9 cellular contexts compared by ENCODE assay signal in genomic region chr9:105243015-105243686, GRCh38. TPM values are rescaled to one million over a fixed set of nuclear protein-coding genes. Genes with fewer than 3 reads are reported as not detected.
DNase-seq lines count a peak whose midpoint lies in the region; ATAC-seq, FAIRE-seq and TF ChIP-seq lines count a peak whose summit lies in the region.
"Had no signal": no experiment of that assay in that cellular context is flagged by ENCODE, and none has a peak within 500 bp of the region (broad histone marks: within the 10 kb centered on the region; RNA-seq: fewer than 3 reads in every experiment).

No MANE protein-coding gene starts in this region.

- H3K4me2 ChIP-seq in K562 (ENCODE audit: insufficient read depth, low read length) = peak overlapping the region; percentile 20; the same call in 1 of the 2 replicates

- H3K36me3 ChIP-seq in K562 (ENCODE audit: control insufficient read depth, insufficient read depth, low read length) = no peaks in the 10 kb centered on the region
- H3K36me3 ChIP-seq in lower lobe of right lung = no peaks in the 10 kb centered on the region

- no peak overlapping the region for H3K9ac ChIP-seq in K562 (ENCODE audit: insufficient read depth in 1 of 2, low read depth in 2 of 2, low read length in 2 of 2)

- no peak for ATAC-seq in K562
- no peak for ATAC-seq in lower lobe of right lung
- no peak for ATAC-seq in HG03045 (IDR thresholded peaks at IDR 0.05; ENCODE audit: unreplicated experiment)

- H3K4me3 ChIP-seq in HL-60 (replicated peaks; ENCODE audit: insufficient read depth, low read length) = no peak overlapping the region
- no peak overlapping the region for H3K4me3 ChIP-seq in K562
- no peak overlapping the region for H3K4me3 ChIP-seq in lower lobe of right lung

- H3K79me2 ChIP-seq in K562 (ENCODE audit: control insufficient read depth, insufficient read depth, low read length) = no peaks in the 10 kb centered on the region

- H2AFZ ChIP-seq in K562 (ENCODE audit: low read depth, low read length) = peak overlapping the region; percentile 94

- no peaks in the 10 kb centered on the region for H4K20me1 ChIP-seq in K562 (replicated peaks; ENCODE audit: control insufficient read depth, insufficient read depth, low read length)

- POLR2A ChIA-PET in K562 (lab: Yijun Ruan, JAX) = interaction anchor here (1.4 kb wide), 1 partner anchor 44 kb away, joined by 4 read pairs; no protein-coding TSS in a partner anchor

- TF ChIP-seq EP300 in K562 (IDR thresholded peaks at IDR 0.05; ENCODE audit: low read length) = no peak

- peak overlapping the region; percentile 78 for H3K27ac ChIP-seq in HL-60 (replicated peaks)
- no peak overlapping the region for H3K27ac ChIP-seq in K562 (ENCODE audit: extremely low read depth, low read depth, low read length)
- peak overlapping the region; percentile 88 for H3K27ac ChIP-seq in lower lobe of right lung

- TF ChIP-seq POLR2A in K562 (conservative IDR thresholded peaks at IDR 0.05) (no peak), GM12892 (IDR thresholded peaks at IDR 0.05; ENCODE audit: low read depth, low read length) (no peak)

- no peaks in the 10 kb centered on the region for H3K9me1 ChIP-seq in K562 (ENCODE audit: control insufficient read depth, insufficient read depth, low read length)

- H3K9me3 ChIP-seq in K562 (replicated peaks; ENCODE audit: control insufficient read depth, insufficient read depth, low read depth, low read length) (no peaks in the 10 kb centered on the region), lower lobe of right lung (no peaks in the 10 kb centered on the region)

- H3K4me1 ChIP-seq in K562 (replicated peaks in 1 of 2; ENCODE audit: control insufficient read depth in 2 of 2, insufficient read depth in 2 of 2, low read length in 2 of 2) (peaks cover 6 to 16% of the 10 kb centered on the region in 2 experiments; a peak in 4 of 5 replicates), lower lobe of right lung (peaks cover 34% of the 10 kb centered on the region)

- BruUV-seq in K562 (replicated peaks; lab: Mats Ljungman, UMichigan) = no TSS peak

- intact Hi-C loops in K562 (cut with micrococcal nuclease) = loop anchor here (10.0 kb wide), 1 partner anchor 448 kb away; no protein-coding TSS in a partner anchor
- intact Hi-C loops in lower lobe of right lung (cut with DNase I) = no loop called here

- H3K27me3 ChIP-seq in HL-60 (ENCODE audit: insufficient read depth, poor library complexity, severe bottlenecking) (no peaks in the 10 kb centered on the region), K562 (ENCODE audit: control insufficient read depth in 2 of 2, insufficient read depth in 2 of 2, low read length in 2 of 2) (peaks cover 13% of the 10 kb centered on the region in 2 experiments; a peak in 4 of 5 replicates), lower lobe of right lung (ENCODE audit: low read depth) (no peaks in the 10 kb centered on the region)

- peak; percentile 33 for DNase-seq in A172 (ENCODE audit: low spot score)
- no peak for DNase-seq in HL-60 (ENCODE audit: low read depth in 1 of 2, low spot score in 1 of 2)
- DNase-seq in K562 (ENCODE audit: extremely low read depth in 1 of 4, low spot score in 3 of 4) = peak in 1 of 4 experiments; percentile 19
- DNase-seq in lower lobe of right lung = no peak
- no peak for DNase-seq in GM12892 (ENCODE audit: insufficient read length)
- no peak for DNase-seq in COR-L47 (lab: John Stamatoyannopoulos, UW)
- DNase-seq in SKM-1 treated with dmso at 0.1 percent for 144 hours (lab: John Stamatoyannopoulos, UW; ENCODE audit: unreplicated experiment) = no peak
- DNase-seq: NCI-H526 had no signal

- no peak for TF ChIP-seq CTCF in HL-60 (IDR thresholded peaks at IDR 0.05; ENCODE audit: insufficient read depth, low read length)
- TF ChIP-seq CTCF in K562 (IDR thresholded peaks at IDR 0.05 in 2 of 3, conservative IDR thresholded peaks at IDR 0.05 in 1 of 3; ENCODE audit: insufficient read depth in 2 of 3, low read depth in 1 of 3, low read length in 3 of 3) = no peak
- no peak for TF ChIP-seq CTCF in lower lobe of right lung (IDR thresholded peaks at IDR 0.05)

- CTCF ChIA-PET in K562 (lab: Yijun Ruan, JAX; ENCODE audit: low intra/inter-chr PET ratio) = interaction anchor here (0.6 kb wide), 1 partner anchor 176 kb away, joined by 3 read pairs; no protein-coding TSS in a partner anchor

- in situ Hi-C loops in K562 (cut with MboI) = no loop called here

- WGBS in K562 (ENCODE audit: insufficient coverage, low coverage, missing lambda C conversion rate) = 2% methylated on average over 5 of the region's 5 CpGs

- no peak for FAIRE-seq in K562 (lab: Jason Lieb, UNC)
- no peak for FAIRE-seq in GM12892 (lab: Jason Lieb, UNC)

- no peak for TF ChIP-seq RAD21 in K562 (CRISPR knock-in tag; conservative IDR thresholded peaks at IDR 0.05 in 1 of 2, IDR thresholded peaks at IDR 0.05 in 1 of 2)

TF ChIP-seq in K562, 482 proteins besides CTCF, POLR2A, EP300 and RAD21 (continues in another document):
- TF ChIP-seq ZNF239 (CRISPR knock-in tag; IDR thresholded peaks at IDR 0.05) (no peak), NCOA2 (IDR thresholded peaks at IDR 0.05; ENCODE audit: partially characterized antibody in 2 of 2) (no peak), C11orf30 (IDR thresholded peaks at IDR 0.05; ENCODE audit: low read depth) (0 out of 2 replicates have a peak, but pooled peaks have one; percentile 6), FUS (optimal IDR thresholded peaks at IDR 0.05; ENCODE audit: low read depth, low read length) (no peak), GATA2 (CRISPR knock-in tag; IDR thresholded peaks at IDR 0.05) (peak; percentile 11; the same call in 1 of the 2 replicates), TEAD4 (IDR thresholded peaks at IDR 0.05; ENCODE audit: low read length) (peak; percentile 50; the same call in 1 of the 2 replicates), TEAD4 (CRISPR knock-in tag; IDR thresholded peaks at IDR 0.05; ENCODE audit: borderline replicate concordance) (no peak), SMARCC2 (IDR thresholded peaks at IDR 0.05; ENCODE audit: low read depth) (no peak), ZNF79 (CRISPR knock-in tag; IDR thresholded peaks at IDR 0.05; ENCODE audit: low read depth) (no peak), HEY1 (CRISPR knock-in tag; IDR thresholded peaks at IDR 0.05; ENCODE audit: borderline replicate concordance) (no peak), TEAD1 (CRISPR knock-in tag; IDR thresholded peaks at IDR 0.05) (peak in 1 of 2 experiments; percentile 43; a peak in 1 of 4 replicates), ETS2 (tag; IDR thresholded peaks at IDR 0.05; ENCODE audit: borderline replicate concordance, poor library complexity, severe bottlenecking) (no peak), ATF3 (IDR thresholded peaks at IDR 0.05) (no peak), ATF3 (CRISPR knock-in tag; conservative IDR thresholded peaks at IDR 0.05) (no peak), ZNF445 (CRISPR knock-in tag; IDR thresholded peaks at IDR 0.05; ENCODE audit: low read depth) (no peak), MAFG (tag; conservative IDR thresholded peaks at IDR 0.05) (peak; percentile 33; the same call in 1 of the 2 replicates), ZNF57 (CRISPR knock-in tag; IDR thresholded peaks at IDR 0.05) (no peak), HMG20B (CRISPR knock-in tag; IDR thresholded peaks at IDR 0.05) (no peak), PTRF (tag; IDR thresholded peaks at IDR 0.05) (no peak), ARID3A (IDR thresholded peaks at IDR 0.05; ENCODE audit: borderline replicate concordance, low read depth, low read length) (no peak), NFE2L1 (tag; IDR thresholded peaks at IDR 0.05; ENCODE audit: borderline replicate concordance, low read depth) (no peak)

RNA-seq across cellular contexts. Expression of gene SLC44A1, which starts 1.3 kb away (rescaled TPM):
- 44.0 and 47.0 TPM in 2 replicates for total RNA-seq in A172 (2014; rRNA removed; shearing (Covaris generic))
- 0.58 and 0.62 TPM in 2 replicates for total RNA-seq in K562 (2011; cell fraction: chromatin; rRNA removed; ENCODE audit: low replicate concordance)
- total RNA-seq in K562 (2011; cell fraction: nucleolus; rRNA removed) = 0.17 and 0.79 TPM in 2 replicates
- 0.51 and 1.1 TPM in 2 replicates for total RNA-seq in K562 (2011; cell fraction: nucleoplasm; rRNA removed)
- 0.59 and 0.86 TPM in 2 replicates for total RNA-seq in K562 (2014; rRNA removed)
- 0.40 and 0.51 TPM in 2 replicates for total RNA-seq in K562 (2014; rRNA removed; fragmentation: Illumina TruSeq; extraction: Trizol)
- total RNA-seq in K562 (2015; rRNA removed; fragmentation: Illumina TruSeq; extraction: Trizol) = 0.29 and 0.34 TPM in 2 replicates
- 0.44 and 0.83 TPM in 2 replicates for total RNA-seq in K562 (2021)
- polyA plus RNA-seq in K562 (2011; rRNA removed) = 0.11 and 0.35 TPM in 2 replicates
- 0.19 and 0.27 TPM in 2 replicates for polyA plus RNA-seq in K562 (2011; cell fraction: cytosol; rRNA removed)
- 0.11 and 0.18 TPM in 2 replicates for polyA plus RNA-seq in K562 (2011; cell fraction: nucleus; rRNA removed)
- 0.40 and 0.64 TPM in 2 replicates for polyA plus RNA-seq in K562 (2012)
- polyA plus RNA-seq in K562 (2014; fragmentation: Illumina TruSeq; extraction: Trizol) = 0.22 and 0.30 TPM in 2 replicates
- polyA plus RNA-seq in K562 (2014; fragmentation: Nextera tagmentation; extraction: Ambion mirVana) = under 1 TPM; 0.11 to 0.17 TPM
- 0.24 and 0.25 TPM in 2 replicates for polyA plus RNA-seq in K562 (2014; rRNA removed)
- 0.36 and 1.3 TPM in 2 replicates for polyA minus RNA-seq in K562 (2011; rRNA and poly(A)+ RNA removed)
- 0.10 and 1.2 TPM in 2 replicates for polyA minus RNA-seq in K562 (2011; cell fraction: cytosol; rRNA and poly(A)+ RNA removed)
- polyA minus RNA-seq in K562 (2011; cell fraction: nucleus; rRNA and poly(A)+ RNA removed) = 0.13 TPM in 1 of 2 replicates, not detected in the other
- total RNA-seq in lower lobe of right lung = 55.2 TPM
- 8.7 TPM for polyA plus RNA-seq in GM12892 (2012; ENCODE audit: missing spikeins)

Comparison
In these comparisons a context has a peak if more than half of its experiments do, and no peak if none do; other contexts are left out.
1. RNA of gene SLC44A1, which starts 1.3 kb away (total RNA-seq): 55.2 TPM in lower lobe of right lung (single experiment) and 44.0 to 47.0 TPM in A172; 0.17 to 1.1 TPM in K562; every median in the first group is over 10 times any median in the second.